Comparison of ENCODE assay signal across 1 cellular context in the genomic region with DNA sequence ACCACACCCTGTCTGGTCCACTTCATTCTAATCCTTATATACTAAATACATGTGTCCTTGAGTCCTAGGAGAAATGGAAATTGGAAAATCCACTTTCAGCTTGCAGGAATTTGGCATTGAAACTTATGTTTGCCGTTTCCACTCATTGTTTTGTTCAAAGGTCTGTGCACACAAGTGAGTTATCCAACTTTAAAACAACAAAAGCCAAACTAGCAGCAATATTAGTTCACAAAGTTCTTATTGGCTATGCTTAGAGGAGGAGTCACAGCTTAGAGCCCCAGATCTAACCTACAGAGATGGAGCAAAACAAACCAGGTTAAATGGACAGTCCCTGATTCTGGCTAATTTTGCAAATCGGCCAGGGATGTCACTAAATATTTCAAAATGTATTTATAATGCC.
TF ChIP-seq lines count a peak whose summit lies in the region.

No MANE protein-coding gene starts in this region.

TF ChIP-seq in HepG2, 621 proteins besides CTCF, POLR2A, EP300 and RAD21:
- no peak for TF ChIP-seq ZNF530 (CRISPR knock-in tag; IDR thresholded peaks at IDR 0.05; ENCODE audit: low read depth)
- no peak for TF ChIP-seq KLF13 (CRISPR knock-in tag; IDR thresholded peaks at IDR 0.05)
- TF ChIP-seq GLI4 (CRISPR knock-in tag; IDR thresholded peaks at IDR 0.05; ENCODE audit: borderline replicate concordance), result no peak
- no peak for TF ChIP-seq IRX3 (CRISPR knock-in tag; IDR thresholded peaks at IDR 0.05; ENCODE audit: borderline replicate concordance, low read depth)
- TF ChIP-seq ZNF713 (CRISPR knock-in tag; IDR thresholded peaks at IDR 0.05), result no peak
